In the genomic region with DNA sequence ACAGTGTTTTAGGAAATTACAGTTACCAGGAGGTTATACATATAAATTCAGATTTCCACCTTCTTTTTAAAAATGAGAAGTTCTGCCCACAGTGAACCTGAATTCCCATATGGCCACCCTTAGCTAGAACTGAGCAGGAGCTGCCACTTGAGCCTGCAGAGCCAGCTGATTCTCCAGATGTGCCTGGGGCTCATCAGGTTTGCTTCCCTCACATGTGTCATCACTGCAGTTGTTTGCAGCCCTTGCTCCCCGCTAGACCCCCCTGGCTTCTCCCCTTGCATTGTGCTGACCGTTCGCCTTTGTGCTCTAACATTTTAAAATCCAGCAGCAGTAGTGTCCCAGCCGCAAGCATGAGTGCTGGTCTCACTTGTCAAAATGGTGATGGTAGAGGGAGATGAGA, we compare ENCODE assay signal across 2 cellular contexts.
TF ChIP-seq lines count a peak whose summit lies in the region.

No MANE protein-coding gene starts in this region.

TF ChIP-seq in IMR-90, 13 proteins besides CTCF, POLR2A, EP300 and RAD21:
- no peak for TF ChIP-seq RFX5 (IDR thresholded peaks at IDR 0.05; ENCODE audit: low read depth, low read length)
- TF ChIP-seq SMC3 (IDR thresholded peaks at IDR 0.05; ENCODE audit: low read depth, low read length) = no peak
- TF ChIP-seq MXI1 (IDR thresholded peaks at IDR 0.05; ENCODE audit: borderline replicate concordance, low read depth, low read length) = no peak
- no peak for TF ChIP-seq FOS (IDR thresholded peaks at IDR 0.05; ENCODE audit: low read depth, low read length)
- TF ChIP-seq RCOR1 (IDR thresholded peaks at IDR 0.05; ENCODE audit: insufficient replicate concordance, low read length) = no peak
- TF ChIP-seq MAZ (IDR thresholded peaks at IDR 0.05; ENCODE audit: borderline replicate concordance, low read depth, low read length) = no peak
- TF ChIP-seq BHLHE40 (IDR thresholded peaks at IDR 0.05; ENCODE audit: low read depth, low read length) = no peak
- TF ChIP-seq, protein P1, sequence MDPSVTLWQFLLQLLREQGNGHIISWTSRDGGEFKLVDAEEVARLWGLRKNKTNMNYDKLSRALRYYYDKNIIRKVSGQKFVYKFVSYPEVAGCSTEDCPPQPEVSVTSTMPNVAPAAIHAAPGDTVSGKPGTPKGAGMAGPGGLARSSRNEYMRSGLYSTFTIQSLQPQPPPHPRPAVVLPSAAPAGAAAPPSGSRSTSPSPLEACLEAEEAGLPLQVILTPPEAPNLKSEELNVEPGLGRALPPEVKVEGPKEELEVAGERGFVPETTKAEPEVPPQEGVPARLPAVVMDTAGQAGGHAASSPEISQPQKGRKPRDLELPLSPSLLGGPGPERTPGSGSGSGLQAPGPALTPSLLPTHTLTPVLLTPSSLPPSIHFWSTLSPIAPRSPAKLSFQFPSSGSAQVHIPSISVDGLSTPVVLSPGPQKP (IDR thresholded peaks at IDR 0.05; ENCODE audit: borderline replicate concordance, low read depth, low read length) = no peak
- TF ChIP-seq, protein P2, sequence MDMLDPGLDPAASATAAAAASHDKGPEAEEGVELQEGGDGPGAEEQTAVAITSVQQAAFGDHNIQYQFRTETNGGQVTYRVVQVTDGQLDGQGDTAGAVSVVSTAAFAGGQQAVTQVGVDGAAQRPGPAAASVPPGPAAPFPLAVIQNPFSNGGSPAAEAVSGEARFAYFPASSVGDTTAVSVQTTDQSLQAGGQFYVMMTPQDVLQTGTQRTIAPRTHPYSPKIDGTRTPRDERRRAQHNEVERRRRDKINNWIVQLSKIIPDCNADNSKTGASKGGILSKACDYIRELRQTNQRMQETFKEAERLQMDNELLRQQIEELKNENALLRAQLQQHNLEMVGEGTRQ (IDR thresholded peaks at IDR 0.05; ENCODE audit: low read depth, low read length) = no peak
- no peak for TF ChIP-seq NFE2L2 (IDR thresholded peaks at IDR 0.05; ENCODE audit: low read depth, low read length)
- no peak for TF ChIP-seq MAFK (IDR thresholded peaks at IDR 0.05; ENCODE audit: low read depth, low read length)
- TF ChIP-seq CEBPB (IDR thresholded peaks at IDR 0.05; ENCODE audit: low read depth, low read length) = no peak
- no peak for TF ChIP-seq CHD1 (IDR thresholded peaks at IDR 0.05; ENCODE audit: low read depth, low read length)
TF ChIP-seq in IMR-90: peak in this region for 0.

TF ChIP-seq in GM12878, 131 proteins besides CTCF, POLR2A, EP300 and RAD21:
- TF ChIP-seq CHD1 (IDR thresholded peaks at IDR 0.05; ENCODE audit: low read depth, low read length) (no peak), NR2C1 (IDR thresholded peaks at IDR 0.05) (no peak), ETV6 (conservative IDR thresholded peaks at IDR 0.05 in 1 of 2, IDR thresholded peaks at IDR 0.05 in 1 of 2; ENCODE audit: borderline replicate concordance in 1 of 2, low read depth in 1 of 2) (no peak), HCFC1 (IDR thresholded peaks at IDR 0.05; ENCODE audit: low read length) (no peak)
- TF ChIP-seq, protein P3, sequence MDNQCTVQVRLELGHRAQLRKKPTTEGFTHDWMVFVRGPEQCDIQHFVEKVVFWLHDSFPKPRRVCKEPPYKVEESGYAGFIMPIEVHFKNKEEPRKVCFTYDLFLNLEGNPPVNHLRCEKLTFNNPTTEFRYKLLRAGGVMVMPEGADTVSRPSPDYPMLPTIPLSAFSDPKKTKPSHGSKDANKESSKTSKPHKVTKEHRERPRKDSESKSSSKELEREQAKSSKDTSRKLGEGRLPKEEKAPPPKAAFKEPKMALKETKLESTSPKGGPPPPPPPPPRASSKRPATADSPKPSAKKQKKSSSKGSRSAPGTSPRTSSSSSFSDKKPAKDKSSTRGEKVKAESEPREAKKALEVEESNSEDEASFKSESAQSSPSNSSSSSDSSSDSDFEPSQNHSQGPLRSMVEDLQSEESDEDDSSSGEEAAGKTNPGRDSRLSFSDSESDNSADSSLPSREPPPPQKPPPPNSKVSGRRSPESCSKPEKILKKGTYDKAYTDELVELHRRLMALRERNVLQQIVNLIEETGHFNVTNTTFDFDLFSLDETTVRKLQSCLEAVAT (IDR thresholded peaks at IDR 0.05) = no peak
